12 cellular contexts compared by ENCODE assay signal in the genomic region with DNA sequence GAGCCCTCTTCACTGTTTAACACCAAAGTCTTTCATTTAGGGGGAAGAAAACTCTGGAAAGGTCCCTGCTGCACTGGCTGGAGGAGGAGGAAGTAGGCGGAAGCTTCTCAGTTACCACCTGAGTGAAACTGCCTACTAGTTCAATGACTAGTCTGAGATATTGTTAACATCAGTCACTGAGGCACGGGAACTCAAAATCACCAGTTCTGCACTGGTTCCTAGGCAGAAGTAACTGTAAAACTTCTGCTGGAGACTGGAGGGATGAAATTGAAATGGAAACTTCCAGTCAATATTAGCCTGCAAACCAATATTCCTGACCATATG.
DNase-seq lines count a peak whose midpoint lies in the region; ATAC-seq, FAIRE-seq and TF ChIP-seq lines count a peak whose summit lies in the region.
"Had no signal": no experiment of that assay in that cellular context is flagged by ENCODE, and none has a peak within 500 bp of the region (broad histone marks: within the 10 kb centered on the region; RNA-seq: fewer than 3 reads in every experiment).

No MANE protein-coding gene starts in this region.

- no peaks in the 10 kb centered on the region for H3K36me3 ChIP-seq in endothelial cell of umbilical vein (ENCODE audit: control insufficient read depth in 2 of 2, extremely low read depth in 1 of 2, insufficient read depth in 2 of 2, low read length in 2 of 2)
- H3K36me3 ChIP-seq: BLaER1 treated with 17β-estradiol and CSF1 and Interleukin-3, amounts not matched to agents 10 nM and 100 nM; upper lobe of left lung had no signal

- no peaks in the 10 kb centered on the region for H3K9me3 Mint-ChIP-seq in activated T-helper 2 cell treated with anti-CD3 and anti-CD28 coated beads, Interferon-gamma antibody, Interleukin-2, Interleukin-4, amounts not matched to agents 10 μg/mL and 5 μg/mL and 100 μg/mL, durations not matched to agents 14 hours and 24 hours and 36 hours

- no peaks in the 10 kb centered on the region for H3K9me3 ChIP-seq in endothelial cell of umbilical vein (replicated peaks; ENCODE audit: control insufficient read depth, insufficient read depth, low read length)
- H3K9me3 ChIP-seq: BLaER1 treated with 17β-estradiol and CSF1 and Interleukin-3, amounts not matched to agents 10 nM and 100 nM; upper lobe of left lung had no signal

- no peak for DNase-seq in endothelial cell of umbilical vein (ENCODE audit: low read depth, low spot score)
- DNase-seq in HuH-7 (ENCODE audit: low spot score): no peak
- no peak for DNase-seq in HEK293T (ENCODE audit: extremely low spot score)
- DNase-seq in activated T-helper 2 cell treated with anti-CD3 and anti-CD28 coated beads, Interferon-gamma antibody, Interleukin-2, Interleukin-4, amounts not matched to agents 10 μg/mL and 5 μg/mL and 100 μg/mL, durations not matched to agents 14 hours and 24 hours and 36 hours (ENCODE audit: low spot score): no peak
- DNase-seq in NCI-H526 treated with DMSO at 0.1 percent for 48 hours (lab: John Stamatoyannopoulos, UW): no peak
- DNase-seq: cortex of kidney, Karpas-422, upper lobe of left lung had no signal

- no peaks in the 10 kb centered on the region for H3K36me3 Mint-ChIP-seq in activated T-helper 2 cell treated with anti-CD3 and anti-CD28 coated beads, Interferon-gamma antibody, Interleukin-2, Interleukin-4, amounts not matched to agents 10 μg/mL and 5 μg/mL and 100 μg/mL, durations not matched to agents 14 hours and 24 hours and 36 hours (ENCODE audit: low read depth)

- H3K4me2 ChIP-seq in endothelial cell of umbilical vein (ENCODE audit: insufficient read depth, low read length): no peak overlapping the region
- H3K4me2 ChIP-seq: BLaER1 treated with 17β-estradiol and CSF1 and Interleukin-3, amounts not matched to agents 10 nM and 100 nM had no signal

- H3K79me2 ChIP-seq in endothelial cell of umbilical vein (ENCODE audit: control insufficient read depth, insufficient read depth, low read length): no peaks in the 10 kb centered on the region

- peak overlapping the region; percentile 66 for H2AFZ ChIP-seq in endothelial cell of umbilical vein (ENCODE audit: low read depth, low read length)

- dilution Hi-C loops in endothelial cell of umbilical vein (cut with MboI; ENCODE audit: extremely low pct_ligation_motif_present, low sequenced_read_pairs): no loop called here

- H3K27ac ChIP-seq in endothelial cell of umbilical vein (ENCODE audit: insufficient read depth, low read depth, low read length): no peak overlapping the region
- H3K27ac ChIP-seq: BLaER1 treated with 17β-estradiol and CSF1 and Interleukin-3, amounts not matched to agents 10 nM and 100 nM; upper lobe of left lung had no signal

- no peak for TF ChIP-seq CTCF in endothelial cell of umbilical vein (IDR thresholded peaks at IDR 0.05; ENCODE audit: extremely low read depth in 1 of 2, insufficient read depth in 1 of 2, low read depth in 1 of 2, low read length in 2 of 2)

- CTCF ChIA-PET in endothelial cell of umbilical vein (lab: Charles Lee): interaction anchor here (1.0 to 4.9 kb wide), 7 partner anchors 50 to 240 kb away, joined by 3 to 49 read pairs (median 15); no protein-coding TSS in a partner anchor
- CTCF ChIA-PET in HEK293T (lab: Yijun Ruan, JAX): interaction anchor here (1.2 kb wide), 1 partner anchor 18 kb away, joined by 4 read pairs; no protein-coding TSS in a partner anchor

- H3K4me1 Mint-ChIP-seq in activated T-helper 2 cell treated with anti-CD3 and anti-CD28 coated beads, Interferon-gamma antibody, Interleukin-2, Interleukin-4, amounts not matched to agents 10 μg/mL and 5 μg/mL and 100 μg/mL, durations not matched to agents 14 hours and 24 hours and 36 hours (ENCODE audit: low read depth): peaks cover 2% of the 10 kb centered on the region

- H3K9ac ChIP-seq in endothelial cell of umbilical vein (replicated peaks; ENCODE audit: extremely low read depth, insufficient read depth, low read length): peak overlapping the region; percentile 1
- H3K9ac ChIP-seq: BLaER1 treated with 17β-estradiol and CSF1 and Interleukin-3, amounts not matched to agents 10 nM and 100 nM had no signal

- no peak overlapping the region for H3K4me3 ChIP-seq in endothelial cell of umbilical vein (replicated peaks in 1 of 3; ENCODE audit: insufficient read depth in 1 of 3, low read depth in 1 of 3, low read length in 3 of 3)
- H3K4me3 ChIP-seq: BLaER1 treated with 17β-estradiol and CSF1 and Interleukin-3, amounts not matched to agents 10 nM and 100 nM; upper lobe of left lung had no signal

- FAIRE-seq in endothelial cell of umbilical vein (lab: Jason Lieb, UNC): no peak

- intact Hi-C loops in endothelial cell of umbilical vein (cut with micrococcal nuclease): loop anchor here (1.0 to 5.0 kb wide), 5 partner anchors 94 to 634 kb away; partner anchors contain the start of gene SNCA
- intact Hi-C loops in activated T-helper 2 cell treated with anti-CD3 and anti-CD28 coated beads, Interferon-gamma antibody, Interleukin-2, Interleukin-4, amounts not matched to agents 10 μg/mL and 5 μg/mL and 100 μg/mL, durations not matched to agents 14 hours and 24 hours and 36 hours (cut with micrococcal nuclease): loop anchor here (2.0 to 5.0 kb wide), 2 partner anchors 179 to 242 kb away; partner anchors contain the start of gene SNCA

- ATAC-seq in GM18867 (IDR thresholded peaks at IDR 0.05; ENCODE audit: unreplicated experiment) (peak; percentile 91), GM21529 (IDR thresholded peaks at IDR 0.05; ENCODE audit: unreplicated experiment) (peak; percentile 83), HG03135 (IDR thresholded peaks at IDR 0.05; ENCODE audit: unreplicated experiment) (peak; percentile 65)

- no peaks in the 10 kb centered on the region for H4K20me1 ChIP-seq in endothelial cell of umbilical vein (replicated peaks; ENCODE audit: control insufficient read depth, extremely low read depth, insufficient read depth, low read length)
- H4K20me1 ChIP-seq: BLaER1 treated with 17β-estradiol and CSF1 and Interleukin-3, amounts not matched to agents 10 nM and 100 nM had no signal

- H3K27me3 ChIP-seq in endothelial cell of umbilical vein (ENCODE audit: control insufficient read depth in 2 of 2, insufficient read depth in 2 of 2, low read length in 2 of 2): no peaks in the 10 kb centered on the region
- H3K27me3 ChIP-seq: BLaER1 treated with 17β-estradiol and CSF1 and Interleukin-3, amounts not matched to agents 10 nM and 100 nM; upper lobe of left lung had no signal

- POLR2A ChIA-PET in endothelial cell of umbilical vein (lab: Charles Lee) (no interaction called here), HEK293T (lab: Yijun Ruan, JAX) (interaction anchor here (0.6 kb wide), 1 partner anchor 1058 kb away, joined by 3 read pairs; no protein-coding TSS in a partner anchor)

- H3K9me1 ChIP-seq in endothelial cell of umbilical vein (replicated peaks; ENCODE audit: control insufficient read depth, extremely low read depth, insufficient read depth, low read length): no peaks in the 10 kb centered on the region

- H3K4me1 ChIP-seq in endothelial cell of umbilical vein (ENCODE audit: control insufficient read depth, extremely low read depth, insufficient read depth, low read length): peaks cover 9% of the 10 kb centered on the region
- H3K4me1 ChIP-seq: BLaER1 treated with 17β-estradiol and CSF1 and Interleukin-3, amounts not matched to agents 10 nM and 100 nM; upper lobe of left lung had no signal

- no peak overlapping the region for H3K4me3 Mint-ChIP-seq in activated T-helper 2 cell treated with anti-CD3 and anti-CD28 coated beads, Interferon-gamma antibody, Interleukin-2, Interleukin-4, amounts not matched to agents 10 μg/mL and 5 μg/mL and 100 μg/mL, durations not matched to agents 14 hours and 24 hours and 36 hours (ENCODE audit: low read depth)

- TF ChIP-seq POLR2A in endothelial cell of umbilical vein (IDR thresholded peaks at IDR 0.05; ENCODE audit: low read depth, low read length): no peak

- no peak overlapping the region for H3K27ac Mint-ChIP-seq in activated T-helper 2 cell treated with anti-CD3 and anti-CD28 coated beads, Interferon-gamma antibody, Interleukin-2, Interleukin-4, amounts not matched to agents 10 μg/mL and 5 μg/mL and 100 μg/mL, durations not matched to agents 14 hours and 24 hours and 36 hours

- H3K27me3 Mint-ChIP-seq in activated T-helper 2 cell treated with anti-CD3 and anti-CD28 coated beads, Interferon-gamma antibody, Interleukin-2, Interleukin-4, amounts not matched to agents 10 μg/mL and 5 μg/mL and 100 μg/mL, durations not matched to agents 14 hours and 24 hours and 36 hours (ENCODE audit: low read depth): peaks cover 23% of the 10 kb centered on the region

- BruUV-seq in endothelial cell of umbilical vein (replicated peaks; lab: Mats Ljungman, UMichigan): no TSS peak

TF ChIP-seq in endothelial cell of umbilical vein, 7 proteins besides CTCF, POLR2A, EP300 and RAD21 (continues in another document):
- TF ChIP-seq GATA2 (IDR thresholded peaks at IDR 0.05; ENCODE audit: insufficient read depth, insufficient read length, low read depth, low read length): no peak
- TF ChIP-seq EZH2 (IDR thresholded peaks at IDR 0.05; ENCODE audit: borderline replicate concordance, low read depth, low read length, severe bottlenecking): no peak
- no peak for TF ChIP-seq JUN (IDR thresholded peaks at IDR 0.05; ENCODE audit: borderline replicate concordance, insufficient read depth, insufficient read length, low read depth)
- TF ChIP-seq MYC (IDR thresholded peaks at IDR 0.05; ENCODE audit: low read depth, low read length): no peak
- TF ChIP-seq POLR2AphosphoS5 (IDR thresholded peaks at IDR 0.05; ENCODE audit: insufficient read depth, low read depth, low read length): no peak
- TF ChIP-seq FOS (IDR thresholded peaks at IDR 0.05; ENCODE audit: borderline replicate concordance, insufficient read depth, low read length): no peak

TF ChIP-seq in HEK293T, 16 proteins besides CTCF, POLR2A, EP300 and RAD21:
- TF ChIP-seq HDGF (IDR thresholded peaks at IDR 0.05; ENCODE audit: borderline replicate concordance) (no peak), ELF4 (IDR thresholded peaks at IDR 0.05) (no peak), TARDBP (IDR thresholded peaks at IDR 0.05) (no peak), L3MBTL2 (conservative IDR thresholded peaks at IDR 0.05) (no peak), FOXA1 (IDR thresholded peaks at IDR 0.05) (no peak), PKNOX1 (IDR thresholded peaks at IDR 0.05) (no peak), NFRKB (IDR thresholded peaks at IDR 0.05) (no peak)
